2 cellular contexts compared by ENCODE assay signal in genomic region chr1:207868252-207868768, GRCh38.
TF ChIP-seq lines count a peak whose summit lies in the region.

No MANE protein-coding gene starts in this region.

TF ChIP-seq in HEK293, 187 proteins besides CTCF, POLR2A, EP300 and RAD21 (continues in another document):
- TF ChIP-seq ZNF624 (tag by site-specific recombination; IDR thresholded peaks at IDR 0.05) (no peak), ZFP37 (tag by site-specific recombination; IDR thresholded peaks at IDR 0.05) (0 out of 2 replicates have a peak, but pooled peaks have one; percentile 47), GFI1B (tag by site-specific recombination; IDR thresholded peaks at IDR 0.05) (no peak), SCRT2 (tag by site-specific recombination; IDR thresholded peaks at IDR 0.05) (peak; percentile 24; the same call in 1 of the 2 replicates), ZNF530 (tag by site-specific recombination; IDR thresholded peaks at IDR 0.05; ENCODE audit: low read depth) (no peak), GLIS2 (tag by site-specific recombination; IDR thresholded peaks at IDR 0.05) (peak; percentile 63), ZFP3 (tag by site-specific recombination; IDR thresholded peaks at IDR 0.05; ENCODE audit: low read depth) (no peak), SP2 (tag by site-specific recombination; IDR thresholded peaks at IDR 0.05) (0 out of 2 replicates have a peak, but pooled peaks have one; percentile 7), KLF9 (tag by site-specific recombination; IDR thresholded peaks at IDR 0.05; ENCODE audit: low read depth) (peak; percentile 79), EGR2 (tag by site-specific recombination; IDR thresholded peaks at IDR 0.05; ENCODE audit: low read depth) (peak; percentile 91), ZFHX2 (tag by site-specific recombination; conservative IDR thresholded peaks at IDR 0.05) (peak; percentile 94), ZBTB20 (tag by site-specific recombination; IDR thresholded peaks at IDR 0.05) (peak; percentile 42; the same call in 1 of the 2 replicates), ZBTB7A (tag by site-specific recombination; IDR thresholded peaks at IDR 0.05; ENCODE audit: low read depth) (0 out of 2 replicates have a peak, but pooled peaks have one; percentile 53), TRIM28 (IDR thresholded peaks at IDR 0.05; ENCODE audit: borderline replicate concordance, low read length) (no peak), ZXDB (tag by site-specific recombination; IDR thresholded peaks at IDR 0.05) (peak; percentile 28; the same call in 1 of the 2 replicates), ZEB2 (tag by site-specific recombination; IDR thresholded peaks at IDR 0.05) (0 out of 2 replicates have a peak, but pooled peaks have one; percentile 36), ELK4 (IDR thresholded peaks at IDR 0.05; ENCODE audit: borderline replicate concordance, low read depth, low read length) (no peak), TCF7L2 (IDR thresholded peaks at IDR 0.05; ENCODE audit: borderline replicate concordance, low read depth, low read length) (no peak), ZNF175 (tag by site-specific recombination; IDR thresholded peaks at IDR 0.05) (no peak), PATZ1 (tag by site-specific recombination; IDR thresholded peaks at IDR 0.05) (peak; percentile 75), ZNF335 (tag by site-specific recombination; conservative IDR thresholded peaks at IDR 0.05) (peak; percentile 67), ZNF24 (tag by site-specific recombination; IDR thresholded peaks at IDR 0.05) (no peak)
- TF ChIP-seq, protein P1, sequence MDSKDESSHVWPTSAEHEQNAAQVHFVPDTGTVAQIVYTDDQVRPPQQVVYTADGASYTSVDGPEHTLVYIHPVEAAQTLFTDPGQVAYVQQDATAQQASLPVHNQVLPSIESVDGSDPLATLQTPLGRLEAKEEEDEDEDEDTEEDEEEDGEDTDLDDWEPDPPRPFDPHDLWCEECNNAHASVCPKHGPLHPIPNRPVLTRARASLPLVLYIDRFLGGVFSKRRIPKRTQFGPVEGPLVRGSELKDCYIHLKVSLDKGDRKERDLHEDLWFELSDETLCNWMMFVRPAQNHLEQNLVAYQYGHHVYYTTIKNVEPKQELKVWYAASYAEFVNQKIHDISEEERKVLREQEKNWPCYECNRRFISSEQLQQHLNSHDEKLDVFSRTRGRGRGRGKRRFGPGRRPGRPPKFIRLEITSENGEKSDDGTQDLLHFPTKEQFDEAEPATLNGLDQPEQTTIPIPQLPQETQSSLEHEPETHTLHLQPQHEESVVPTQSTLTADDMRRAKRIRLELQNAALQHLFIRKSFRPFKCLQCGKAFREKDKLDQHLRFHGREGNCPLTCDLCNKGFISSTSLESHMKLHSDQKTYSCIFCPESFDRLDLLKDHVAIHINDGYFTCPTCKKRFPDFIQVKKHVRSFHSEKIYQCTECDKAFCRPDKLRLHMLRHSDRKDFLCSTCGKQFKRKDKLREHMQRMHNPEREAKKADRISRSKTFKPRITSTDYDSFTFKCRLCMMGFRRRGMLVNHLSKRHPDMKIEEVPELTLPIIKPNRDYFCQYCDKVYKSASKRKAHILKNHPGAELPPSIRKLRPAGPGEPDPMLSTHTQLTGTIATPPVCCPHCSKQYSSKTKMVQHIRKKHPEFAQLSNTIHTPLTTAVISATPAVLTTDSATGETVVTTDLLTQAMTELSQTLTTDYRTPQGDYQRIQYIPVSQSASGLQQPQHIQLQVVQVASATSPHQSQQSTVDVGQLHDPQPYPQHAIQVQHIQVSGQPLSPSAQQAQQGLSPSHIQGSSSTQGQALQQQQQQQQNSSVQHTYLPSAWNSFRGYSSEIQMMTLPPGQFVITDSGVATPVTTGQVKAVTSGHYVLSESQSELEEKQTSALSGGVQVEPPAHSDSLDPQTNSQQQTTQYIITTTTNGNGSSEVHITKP (tag by site-specific recombination; IDR thresholded peaks at IDR 0.05), result peak; percentile 45
- TF ChIP-seq, protein P2, sequence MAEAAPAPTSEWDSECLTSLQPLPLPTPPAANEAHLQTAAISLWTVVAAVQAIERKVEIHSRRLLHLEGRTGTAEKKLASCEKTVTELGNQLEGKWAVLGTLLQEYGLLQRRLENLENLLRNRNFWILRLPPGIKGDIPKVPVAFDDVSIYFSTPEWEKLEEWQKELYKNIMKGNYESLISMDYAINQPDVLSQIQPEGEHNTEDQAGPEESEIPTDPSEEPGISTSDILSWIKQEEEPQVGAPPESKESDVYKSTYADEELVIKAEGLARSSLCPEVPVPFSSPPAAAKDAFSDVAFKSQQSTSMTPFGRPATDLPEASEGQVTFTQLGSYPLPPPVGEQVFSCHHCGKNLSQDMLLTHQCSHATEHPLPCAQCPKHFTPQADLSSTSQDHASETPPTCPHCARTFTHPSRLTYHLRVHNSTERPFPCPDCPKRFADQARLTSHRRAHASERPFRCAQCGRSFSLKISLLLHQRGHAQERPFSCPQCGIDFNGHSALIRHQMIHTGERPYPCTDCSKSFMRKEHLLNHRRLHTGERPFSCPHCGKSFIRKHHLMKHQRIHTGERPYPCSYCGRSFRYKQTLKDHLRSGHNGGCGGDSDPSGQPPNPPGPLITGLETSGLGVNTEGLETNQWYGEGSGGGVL (tag by site-specific recombination; IDR thresholded peaks at IDR 0.05), result peak; percentile 48

TF ChIP-seq in H1, 55 proteins besides CTCF, POLR2A, EP300 and RAD21:
- TF ChIP-seq, protein P3, sequence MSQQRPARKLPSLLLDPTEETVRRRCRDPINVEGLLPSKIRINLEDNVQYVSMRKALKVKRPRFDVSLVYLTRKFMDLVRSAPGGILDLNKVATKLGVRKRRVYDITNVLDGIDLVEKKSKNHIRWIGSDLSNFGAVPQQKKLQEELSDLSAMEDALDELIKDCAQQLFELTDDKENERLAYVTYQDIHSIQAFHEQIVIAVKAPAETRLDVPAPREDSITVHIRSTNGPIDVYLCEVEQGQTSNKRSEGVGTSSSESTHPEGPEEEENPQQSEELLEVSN (IDR thresholded peaks at IDR 0.05), result peak; percentile 59; the same call in 1 of the 2 replicates
- TF ChIP-seq CREB1 (IDR thresholded peaks at IDR 0.05), result no peak
- no peak for TF ChIP-seq MAFK (IDR thresholded peaks at IDR 0.05; ENCODE audit: low read depth, low read length)
- no peak for TF ChIP-seq RFX5 (IDR thresholded peaks at IDR 0.05; ENCODE audit: borderline replicate concordance, low read depth, low read length)
- TF ChIP-seq KDM1A (IDR thresholded peaks at IDR 0.05; ENCODE audit: borderline replicate concordance, low read length), result no peak
- no peak for TF ChIP-seq KDM5A (IDR thresholded peaks at IDR 0.05; ENCODE audit: low read length)
- no peak for TF ChIP-seq TCF12 (IDR thresholded peaks at IDR 0.05; ENCODE audit: low read depth, low read length)
- no peak for TF ChIP-seq ATF3 (IDR thresholded peaks at IDR 0.05; ENCODE audit: insufficient read depth, low read depth, low read length)
